Comparison of ENCODE assay signal across 1 cellular context in genomic region chr5:32174011-32174866, GRCh38.
TF ChIP-seq lines count a peak whose summit lies in the region.

TSS of gene GOLPH3 (minus strand) at chr5:32174319. CDS start at chr5:32174034, 285 bp downstream.

TF ChIP-seq in HepG2, 621 proteins besides CTCF, POLR2A, EP300 and RAD21 (continued from another document and continues in another):
- TF ChIP-seq, protein P1, sequence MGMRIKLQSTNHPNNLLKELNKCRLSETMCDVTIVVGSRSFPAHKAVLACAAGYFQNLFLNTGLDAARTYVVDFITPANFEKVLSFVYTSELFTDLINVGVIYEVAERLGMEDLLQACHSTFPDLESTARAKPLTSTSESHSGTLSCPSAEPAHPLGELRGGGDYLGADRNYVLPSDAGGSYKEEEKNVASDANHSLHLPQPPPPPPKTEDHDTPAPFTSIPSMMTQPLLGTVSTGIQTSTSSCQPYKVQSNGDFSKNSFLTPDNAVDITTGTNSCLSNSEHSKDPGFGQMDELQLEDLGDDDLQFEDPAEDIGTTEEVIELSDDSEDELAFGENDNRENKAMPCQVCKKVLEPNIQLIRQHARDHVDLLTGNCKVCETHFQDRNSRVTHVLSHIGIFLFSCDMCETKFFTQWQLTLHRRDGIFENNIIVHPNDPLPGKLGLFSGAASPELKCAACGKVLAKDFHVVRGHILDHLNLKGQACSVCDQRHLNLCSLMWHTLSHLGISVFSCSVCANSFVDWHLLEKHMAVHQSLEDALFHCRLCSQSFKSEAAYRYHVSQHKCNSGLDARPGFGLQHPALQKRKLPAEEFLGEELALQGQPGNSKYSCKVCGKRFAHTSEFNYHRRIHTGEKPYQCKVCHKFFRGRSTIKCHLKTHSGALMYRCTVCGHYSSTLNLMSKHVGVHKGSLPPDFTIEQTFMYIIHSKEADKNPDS (CRISPR knock-in tag; IDR thresholded peaks at IDR 0.05) = no peak; the same call in 1 of the 2 replicates
- TF ChIP-seq, protein P2, sequence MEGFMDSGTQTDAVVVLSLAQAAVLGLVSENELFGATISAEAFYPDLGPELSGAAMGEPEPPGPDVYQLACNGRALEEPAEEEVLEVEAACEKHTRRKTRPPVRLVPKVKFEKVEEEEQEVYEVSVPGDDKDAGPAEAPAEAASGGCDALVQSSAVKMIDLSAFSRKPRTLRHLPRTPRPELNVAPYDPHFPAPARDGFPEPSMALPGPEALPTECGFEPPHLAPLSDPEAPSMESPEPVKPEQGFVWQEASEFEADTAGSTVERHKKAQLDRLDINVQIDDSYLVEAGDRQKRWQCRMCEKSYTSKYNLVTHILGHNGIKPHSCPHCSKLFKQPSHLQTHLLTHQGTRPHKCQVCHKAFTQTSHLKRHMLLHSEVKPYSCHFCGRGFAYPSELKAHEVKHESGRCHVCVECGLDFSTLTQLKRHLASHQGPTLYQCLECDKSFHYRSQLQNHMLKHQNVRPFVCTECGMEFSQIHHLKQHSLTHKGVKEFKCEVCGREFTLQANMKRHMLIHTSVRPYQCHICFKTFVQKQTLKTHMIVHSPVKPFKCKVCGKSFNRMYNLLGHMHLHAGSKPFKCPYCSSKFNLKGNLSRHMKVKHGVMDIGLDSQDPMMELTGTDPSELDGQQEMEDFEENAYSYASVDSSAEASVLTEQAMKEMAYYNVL (CRISPR knock-in tag; IDR thresholded peaks at IDR 0.05; ENCODE audit: borderline replicate concordance) = peak; percentile 79
- TF ChIP-seq GABPA (IDR thresholded peaks at IDR 0.05; ENCODE audit: low read depth, low read length) (peak; percentile 68), GABPA (CRISPR knock-in tag; IDR thresholded peaks at IDR 0.05; ENCODE audit: low read depth) (peak; percentile 83), TGIF2 (CRISPR knock-in tag; IDR thresholded peaks at IDR 0.05) (no peak), ZMYM4 (CRISPR knock-in tag; IDR thresholded peaks at IDR 0.05) (peak; percentile 78; the same call in 1 of the 2 replicates), HNF4A (CRISPR knock-in tag; IDR thresholded peaks at IDR 0.05) (peak; percentile 84), SP2 (CRISPR knock-in tag; IDR thresholded peaks at IDR 0.05) (peak; percentile 43; the same call in 1 of the 2 replicates), HOXA7 (CRISPR knock-in tag; IDR thresholded peaks at IDR 0.05) (no peak), NRL (CRISPR knock-in tag; IDR thresholded peaks at IDR 0.05; ENCODE audit: borderline replicate concordance) (peak; percentile 95), ZNF546 (CRISPR knock-in tag; conservative IDR thresholded peaks at IDR 0.05) (peak; percentile 67; the same call in 1 of the 2 replicates), ZNF775 (CRISPR knock-in tag; IDR thresholded peaks at IDR 0.05; ENCODE audit: borderline replicate concordance) (no peak), ZFP36 (IDR thresholded peaks at IDR 0.05; ENCODE audit: borderline replicate concordance, low read depth, low read length, partially characterized antibody) (no peak), NR2F2 (IDR thresholded peaks at IDR 0.05; ENCODE audit: borderline replicate concordance, low read depth) (no peak; the same call in 1 of the 2 replicates), DRAP1 (CRISPR knock-in tag; IDR thresholded peaks at IDR 0.05) (peak; percentile 63), TFDP1 (CRISPR knock-in tag; IDR thresholded peaks at IDR 0.05; ENCODE audit: borderline replicate concordance) (peak; percentile 67; the same call in 1 of the 2 replicates), ZNF768 (CRISPR knock-in tag; IDR thresholded peaks at IDR 0.05) (peak; percentile 9; the same call in 1 of the 2 replicates), ZBTB34 (CRISPR knock-in tag; IDR thresholded peaks at IDR 0.05) (0 out of 2 replicates have a peak, but pooled peaks have one; percentile 56), TBX3 (IDR thresholded peaks at IDR 0.05; ENCODE audit: borderline replicate concordance) (no peak; the same call in 1 of the 2 replicates), HOXD1 (CRISPR knock-in tag; IDR thresholded peaks at IDR 0.05) (0 out of 2 replicates have a peak, but pooled peaks have one; percentile 14), EED (CRISPR knock-in tag; IDR thresholded peaks at IDR 0.05) (peak; percentile 42), KDM2A (CRISPR knock-in tag; IDR thresholded peaks at IDR 0.05; ENCODE audit: borderline replicate concordance, low read depth) (peak; percentile 95), RARA (CRISPR knock-in tag; IDR thresholded peaks at IDR 0.05) (no peak), MLLT10 (CRISPR knock-in tag; IDR thresholded peaks at IDR 0.05) (no peak), ETS1 (CRISPR knock-in tag; IDR thresholded peaks at IDR 0.05) (no peak), ZNF101 (CRISPR knock-in tag; IDR thresholded peaks at IDR 0.05; ENCODE audit: borderline replicate concordance, low read depth) (no peak)
- TF ChIP-seq, protein P3, sequence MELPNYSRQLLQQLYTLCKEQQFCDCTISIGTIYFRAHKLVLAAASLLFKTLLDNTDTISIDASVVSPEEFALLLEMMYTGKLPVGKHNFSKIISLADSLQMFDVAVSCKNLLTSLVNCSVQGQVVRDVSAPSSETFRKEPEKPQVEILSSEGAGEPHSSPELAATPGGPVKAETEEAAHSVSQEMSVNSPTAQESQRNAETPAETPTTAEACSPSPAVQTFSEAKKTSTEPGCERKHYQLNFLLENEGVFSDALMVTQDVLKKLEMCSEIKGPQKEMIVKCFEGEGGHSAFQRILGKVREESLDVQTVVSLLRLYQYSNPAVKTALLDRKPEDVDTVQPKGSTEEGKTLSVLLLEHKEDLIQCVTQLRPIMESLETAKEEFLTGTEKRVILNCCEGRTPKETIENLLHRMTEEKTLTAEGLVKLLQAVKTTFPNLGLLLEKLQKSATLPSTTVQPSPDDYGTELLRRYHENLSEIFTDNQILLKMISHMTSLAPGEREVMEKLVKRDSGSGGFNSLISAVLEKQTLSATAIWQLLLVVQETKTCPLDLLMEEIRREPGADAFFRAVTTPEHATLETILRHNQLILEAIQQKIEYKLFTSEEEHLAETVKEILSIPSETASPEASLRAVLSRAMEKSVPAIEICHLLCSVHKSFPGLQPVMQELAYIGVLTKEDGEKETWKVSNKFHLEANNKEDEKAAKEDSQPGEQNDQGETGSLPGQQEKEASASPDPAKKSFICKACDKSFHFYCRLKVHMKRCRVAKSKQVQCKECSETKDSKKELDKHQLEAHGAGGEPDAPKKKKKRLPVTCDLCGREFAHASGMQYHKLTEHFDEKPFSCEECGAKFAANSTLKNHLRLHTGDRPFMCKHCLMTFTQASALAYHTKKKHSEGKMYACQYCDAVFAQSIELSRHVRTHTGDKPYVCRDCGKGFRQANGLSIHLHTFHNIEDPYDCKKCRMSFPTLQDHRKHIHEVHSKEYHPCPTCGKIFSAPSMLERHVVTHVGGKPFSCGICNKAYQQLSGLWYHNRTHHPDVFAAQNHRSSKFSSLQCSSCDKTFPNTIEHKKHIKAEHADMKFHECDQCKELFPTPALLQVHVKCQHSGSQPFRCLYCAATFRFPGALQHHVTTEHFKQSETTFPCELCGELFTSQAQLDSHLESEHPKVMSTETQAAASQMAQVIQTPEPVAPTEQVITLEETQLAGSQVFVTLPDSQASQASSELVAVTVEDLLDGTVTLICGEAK (IDR thresholded peaks at IDR 0.05) = no peak
- TF ChIP-seq, protein P3 (CRISPR knock-in tag; IDR thresholded peaks at IDR 0.05) = peak; percentile 84
- TF ChIP-seq, protein P4, sequence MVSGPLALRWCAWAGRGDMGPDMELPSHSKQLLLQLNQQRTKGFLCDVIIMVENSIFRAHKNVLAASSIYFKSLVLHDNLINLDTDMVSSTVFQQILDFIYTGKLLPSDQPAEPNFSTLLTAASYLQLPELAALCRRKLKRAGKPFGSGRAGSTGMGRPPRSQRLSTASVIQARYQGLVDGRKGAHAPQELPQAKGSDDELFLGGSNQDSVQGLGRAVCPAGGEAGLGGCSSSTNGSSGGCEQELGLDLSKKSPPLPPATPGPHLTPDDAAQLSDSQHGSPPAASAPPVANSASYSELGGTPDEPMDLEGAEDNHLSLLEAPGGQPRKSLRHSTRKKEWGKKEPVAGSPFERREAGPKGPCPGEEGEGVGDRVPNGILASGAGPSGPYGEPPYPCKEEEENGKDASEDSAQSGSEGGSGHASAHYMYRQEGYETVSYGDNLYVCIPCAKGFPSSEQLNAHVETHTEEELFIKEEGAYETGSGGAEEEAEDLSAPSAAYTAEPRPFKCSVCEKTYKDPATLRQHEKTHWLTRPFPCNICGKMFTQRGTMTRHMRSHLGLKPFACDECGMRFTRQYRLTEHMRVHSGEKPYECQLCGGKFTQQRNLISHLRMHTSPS (CRISPR knock-in tag; IDR thresholded peaks at IDR 0.05; ENCODE audit: low read depth) = no peak; the same call in none of the 2 replicates
- TF ChIP-seq, protein P5, sequence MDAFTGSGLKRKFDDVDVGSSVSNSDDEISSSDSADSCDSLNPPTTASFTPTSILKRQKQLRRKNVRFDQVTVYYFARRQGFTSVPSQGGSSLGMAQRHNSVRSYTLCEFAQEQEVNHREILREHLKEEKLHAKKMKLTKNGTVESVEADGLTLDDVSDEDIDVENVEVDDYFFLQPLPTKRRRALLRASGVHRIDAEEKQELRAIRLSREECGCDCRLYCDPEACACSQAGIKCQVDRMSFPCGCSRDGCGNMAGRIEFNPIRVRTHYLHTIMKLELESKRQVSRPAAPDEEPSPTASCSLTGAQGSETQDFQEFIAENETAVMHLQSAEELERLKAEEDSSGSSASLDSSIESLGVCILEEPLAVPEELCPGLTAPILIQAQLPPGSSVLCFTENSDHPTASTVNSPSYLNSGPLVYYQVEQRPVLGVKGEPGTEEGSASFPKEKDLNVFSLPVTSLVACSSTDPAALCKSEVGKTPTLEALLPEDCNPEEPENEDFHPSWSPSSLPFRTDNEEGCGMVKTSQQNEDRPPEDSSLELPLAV (CRISPR knock-in tag; conservative IDR thresholded peaks at IDR 0.05; ENCODE audit: low read depth) = no peak
